34 cellular contexts compared by ENCODE assay signal in genomic region chr7:139351027-139351426, GRCh38.
"Had no signal": no experiment of that assay in that cellular context is flagged by ENCODE, and none has a peak within 500 bp of the region (broad histone marks: within the 10 kb centered on the region; RNA-seq: fewer than 3 reads in every experiment).

No MANE protein-coding gene starts in this region.

- H3K36me3 ChIP-seq: breast epithelium had no signal

- DNase-seq: activated B cell treated with CpG ODN at 0.5 μM for 24 hours; activated CD4-positive, alpha-beta memory T cell treated with anti-CD3 and anti-CD28 coated beads for 36 hours; activated CD4-positive, alpha-beta T cell treated with anti-CD3 and anti-CD28 coated beads for 4 hours; activated CD4-positive, alpha-beta T cell treated with anti-CD3 and anti-CD28 coated beads, Interleukin-2, amount 10 ng/mL, durations not matched to agents 7 days and 5 days; activated CD4-positive, CD25-positive, alpha-beta regulatory T cell treated with anti-CD3 and anti-CD28 coated beads, Interleukin-2, amount 50 U/mL, for 72 hours; activated CD8-positive, alpha-beta memory T cell treated with anti-CD3 and anti-CD28 coated beads, Interleukin-2, amount 50 U/mL, for 4 hours; activated CD8-positive, alpha-beta T cell treated with anti-CD3 and anti-CD28 coated beads for 36 hours; activated effector memory CD4-positive, alpha-beta T cell treated with anti-CD3 and anti-CD28 coated beads, Interleukin-2, amount 50 U/mL, for 16 hours; activated gamma-delta T cell treated with Interleukin-2 at 50 U/mL for 16 hours; activated naive CD4-positive, alpha-beta T cell; activated naive CD4-positive, alpha-beta T cell treated with anti-CD3 and anti-CD28 coated beads for 36 hours; activated naive CD4-positive, alpha-beta T cell treated with anti-CD3 and anti-CD28 coated beads, Interleukin-2, amount 50 U/mL, for 16 hours; activated naive CD8-positive, alpha-beta T cell treated with anti-CD3 and anti-CD28 coated beads for 36 hours; activated T-cell treated with anti-CD3 and anti-CD28 coated beads for 4 hours; activated T-cell treated with anti-CD3 and anti-CD28 coated beads, Interleukin-2, amount 50 U/mL, for 1 hour; activated T-cell treated with anti-CD3 and anti-CD28 coated beads, Interleukin-2, amount 50 U/mL, for 4 hours; activated T-cell treated with anti-CD3 and anti-CD28 coated beads, Interleukin-2, amount 50 U/mL, for 72 hours; adrenal gland; amniotic stem cell; aorta; body of pancreas; brain microvascular endothelial cell; central memory CD4-positive, alpha-beta T cell; T-cell; T-helper 2 cell; T-helper 9 cell had no signal

- H3K4me3 ChIP-seq: adrenal gland, body of pancreas, breast epithelium had no signal

- H3K4me3 Mint-ChIP-seq: activated B cell treated with CpG ODN at 0.5 μM for 24 hours; activated CD4-positive, alpha-beta memory T cell treated with anti-CD3 and anti-CD28 coated beads for 36 hours; activated CD4-positive, alpha-beta T cell treated with anti-CD3 and anti-CD28 coated beads, Interleukin-2, amount 10 ng/mL, durations not matched to agents 7 days and 5 days; activated CD8-positive, alpha-beta T cell treated with anti-CD3 and anti-CD28 coated beads for 36 hours; activated naive CD4-positive, alpha-beta T cell treated with anti-CD3 and anti-CD28 coated beads for 36 hours; activated naive CD8-positive, alpha-beta T cell treated with anti-CD3 and anti-CD28 coated beads for 36 hours; activated T-cell treated with anti-CD3 and anti-CD28 coated beads, Interleukin-2, amount 50 U/mL, for 4 hours; activated T-cell treated with anti-CD3 and anti-CD28 coated beads, Interleukin-2, amount 50 U/mL, for 72 hours; activated T-helper 1 cell treated with anti-CD3 and anti-CD28 coated beads, Interleukin-12 subunit alpha, Interleukin-12 subunit beta, Interleukin-2, Interleukin-4 antibody, amounts not matched to agents 30 ng/mL and 10 ng/mL and 1 ng/mL, durations not matched to agents 14 hours and 24 hours and 36 hours; activated T-helper 17 cell treated with anti-CD3 and anti-CD28 coated beads, Interleukin-2, amount 50 U/mL, for 72 hours; T-cell; T-helper 2 cell treated with Interferon-gamma antibody and Interleukin-4, amounts not matched to agents 5 μg/mL and 100 μg/mL, for 36 hours had no signal

- H3K27ac ChIP-seq: adrenal gland, body of pancreas, brain microvascular endothelial cell, breast epithelium, VCaP had no signal

- H3K4me1 Mint-ChIP-seq: activated B cell treated with CpG ODN at 0.5 μM for 24 hours; activated T-helper 17 cell treated with anti-CD3 and anti-CD28 coated beads, Interleukin-2, amount 50 U/mL, for 72 hours had no signal

- H3K27me3 Mint-ChIP-seq: activated B cell treated with CpG ODN at 0.5 μM for 24 hours; activated CD4-positive, alpha-beta memory T cell treated with anti-CD3 and anti-CD28 coated beads for 36 hours; activated CD4-positive, alpha-beta T cell treated with anti-CD3 and anti-CD28 coated beads, Interleukin-2, amount 10 ng/mL, durations not matched to agents 7 days and 5 days; activated CD8-positive, alpha-beta T cell treated with anti-CD3 and anti-CD28 coated beads for 36 hours; activated naive CD8-positive, alpha-beta T cell treated with anti-CD3 and anti-CD28 coated beads for 36 hours; activated T-helper 17 cell treated with anti-CD3 and anti-CD28 coated beads, Interleukin-2, amount 50 U/mL, for 72 hours; T-cell had no signal

- H3K27ac Mint-ChIP-seq: activated B cell treated with CpG ODN at 0.5 μM for 24 hours; activated CD4-positive, alpha-beta memory T cell treated with anti-CD3 and anti-CD28 coated beads for 36 hours; activated CD4-positive, alpha-beta T cell treated with anti-CD3 and anti-CD28 coated beads, Interleukin-2, amount 10 ng/mL, durations not matched to agents 7 days and 5 days; activated naive CD4-positive, alpha-beta T cell treated with anti-CD3 and anti-CD28 coated beads for 36 hours; activated naive CD4-positive, alpha-beta T cell treated with anti-CD3 and anti-CD28 coated beads, Interleukin-2, amount 50 U/mL, for 72 hours; activated naive CD8-positive, alpha-beta T cell treated with anti-CD3 and anti-CD28 coated beads for 36 hours; activated T-cell treated with anti-CD3 and anti-CD28 coated beads, Interleukin-2, amount 50 U/mL, for 72 hours; activated T-helper 1 cell treated with anti-CD3 and anti-CD28 coated beads, Interleukin-12 subunit alpha, Interleukin-12 subunit beta, Interleukin-2, Interleukin-4 antibody, amounts not matched to agents 30 ng/mL and 10 ng/mL and 1 ng/mL, durations not matched to agents 14 hours and 24 hours and 36 hours; activated T-helper 17 cell treated with anti-CD3 and anti-CD28 coated beads, Interleukin-2, amount 50 U/mL, for 72 hours; T-cell; T-helper 2 cell treated with Interferon-gamma antibody and Interleukin-4, amounts not matched to agents 5 μg/mL and 100 μg/mL, for 36 hours had no signal

- H3K4me1 ChIP-seq: adrenal gland, body of pancreas, breast epithelium had no signal

- H3K27me3 ChIP-seq: adrenal gland, body of pancreas, brain microvascular endothelial cell, breast epithelium had no signal

- H3K9me3 Mint-ChIP-seq: activated B cell treated with CpG ODN at 0.5 μM for 24 hours; activated CD4-positive, alpha-beta memory T cell treated with anti-CD3 and anti-CD28 coated beads for 36 hours; activated CD4-positive, alpha-beta T cell treated with anti-CD3 and anti-CD28 coated beads, Interleukin-2, amount 10 ng/mL, durations not matched to agents 7 days and 5 days; activated CD8-positive, alpha-beta T cell treated with anti-CD3 and anti-CD28 coated beads for 36 hours; activated naive CD4-positive, alpha-beta T cell treated with anti-CD3 and anti-CD28 coated beads for 36 hours; activated naive CD4-positive, alpha-beta T cell treated with anti-CD3 and anti-CD28 coated beads, Interleukin-2, amount 50 U/mL, for 72 hours; activated naive CD8-positive, alpha-beta T cell treated with anti-CD3 and anti-CD28 coated beads for 36 hours; activated T-cell treated with anti-CD3 and anti-CD28 coated beads, Interleukin-2, amount 50 U/mL, for 4 hours; activated T-cell treated with anti-CD3 and anti-CD28 coated beads, Interleukin-2, amount 50 U/mL, for 72 hours; activated T-helper 1 cell treated with anti-CD3 and anti-CD28 coated beads, Interleukin-12 subunit alpha, Interleukin-12 subunit beta, Interleukin-2, Interleukin-4 antibody, amounts not matched to agents 30 ng/mL and 10 ng/mL and 1 ng/mL, durations not matched to agents 14 hours and 24 hours and 36 hours; activated T-helper 17 cell treated with anti-CD3 and anti-CD28 coated beads, Interleukin-2, amount 50 U/mL, for 72 hours; T-cell; T-helper 2 cell treated with Interferon-gamma antibody and Interleukin-4, amounts not matched to agents 5 μg/mL and 100 μg/mL, for 36 hours had no signal

- FAIRE-seq: astrocyte, TTC549 had no signal

- ATAC-seq: activated CD8-positive, alpha-beta T cell treated with anti-CD3 and anti-CD28 coated beads for 36 hours; activated naive CD4-positive, alpha-beta T cell treated with anti-CD3 and anti-CD28 coated beads, Interleukin-2, amount 50 U/mL, for 72 hours; activated T-cell treated with anti-CD3 and anti-CD28 coated beads, Interleukin-2, amount 50 U/mL, for 4 hours; activated T-cell treated with anti-CD3 and anti-CD28 coated beads, Interleukin-2, amount 50 U/mL, for 72 hours; activated T-helper 17 cell treated with anti-CD3 and anti-CD28 coated beads, Interleukin-2, amount 50 U/mL, for 72 hours; body of pancreas; T-cell had no signal

- H3K9me3 ChIP-seq: adrenal gland, body of pancreas, breast epithelium had no signal
